In the genomic region with DNA sequence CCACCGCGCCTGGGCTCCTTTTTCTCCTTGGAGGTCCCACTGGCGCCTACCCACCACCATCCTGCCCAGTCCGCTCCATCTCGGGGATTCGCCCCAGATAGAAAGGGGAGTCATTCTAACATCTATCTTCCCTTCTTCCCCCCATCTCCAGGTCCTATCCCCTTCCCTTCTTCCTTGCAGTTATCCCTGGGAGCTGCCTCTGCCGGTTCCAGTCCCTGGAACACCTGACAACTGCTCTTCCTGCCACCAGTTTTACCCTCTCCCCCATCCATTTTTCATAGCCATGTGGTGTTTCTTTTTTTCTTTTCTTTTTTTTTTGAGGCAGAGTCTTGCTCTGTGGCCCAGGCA, we compare ENCODE assay signal across 1 cellular context.
TF ChIP-seq lines count a peak whose summit lies in the region.

No MANE protein-coding gene starts in this region.

TF ChIP-seq in WTC11, 78 proteins besides CTCF, POLR2A, EP300 and RAD21 (continued from another document):
- TF ChIP-seq, protein P1, sequence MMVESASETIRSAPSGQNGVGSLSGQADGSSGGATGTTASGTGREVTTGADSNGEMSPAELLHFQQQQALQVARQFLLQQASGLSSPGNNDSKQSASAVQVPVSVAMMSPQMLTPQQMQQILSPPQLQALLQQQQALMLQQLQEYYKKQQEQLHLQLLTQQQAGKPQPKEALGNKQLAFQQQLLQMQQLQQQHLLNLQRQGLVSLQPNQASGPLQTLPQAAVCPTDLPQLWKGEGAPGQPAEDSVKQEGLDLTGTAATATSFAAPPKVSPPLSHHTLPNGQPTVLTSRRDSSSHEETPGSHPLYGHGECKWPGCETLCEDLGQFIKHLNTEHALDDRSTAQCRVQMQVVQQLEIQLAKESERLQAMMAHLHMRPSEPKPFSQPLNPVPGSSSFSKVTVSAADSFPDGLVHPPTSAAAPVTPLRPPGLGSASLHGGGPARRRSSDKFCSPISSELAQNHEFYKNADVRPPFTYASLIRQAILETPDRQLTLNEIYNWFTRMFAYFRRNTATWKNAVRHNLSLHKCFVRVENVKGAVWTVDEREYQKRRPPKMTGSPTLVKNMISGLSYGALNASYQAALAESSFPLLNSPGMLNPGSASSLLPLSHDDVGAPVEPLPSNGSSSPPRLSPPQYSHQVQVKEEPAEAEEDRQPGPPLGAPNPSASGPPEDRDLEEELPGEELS (CRISPR knock-in tag; IDR thresholded peaks at IDR 0.05), result no peak
- TF ChIP-seq, protein P2, sequence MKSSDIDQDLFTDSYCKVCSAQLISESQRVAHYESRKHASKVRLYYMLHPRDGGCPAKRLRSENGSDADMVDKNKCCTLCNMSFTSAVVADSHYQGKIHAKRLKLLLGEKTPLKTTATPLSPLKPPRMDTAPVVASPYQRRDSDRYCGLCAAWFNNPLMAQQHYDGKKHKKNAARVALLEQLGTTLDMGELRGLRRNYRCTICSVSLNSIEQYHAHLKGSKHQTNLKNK (CRISPR knock-in tag; IDR thresholded peaks at IDR 0.05), result no peak
- TF ChIP-seq TP53 (CRISPR knock-in tag; IDR thresholded peaks at IDR 0.05), result no peak
- TF ChIP-seq SP1 (CRISPR knock-in tag; conservative IDR thresholded peaks at IDR 0.05), result no peak
